ENCODE assay signal across 16 cellular contexts in genomic region chr12:104600790-104601739, GRCh38.
DNase-seq lines count a peak whose midpoint lies in the region; ATAC-seq, FAIRE-seq and TF ChIP-seq lines count a peak whose summit lies in the region.
"Had no signal": no experiment of that assay in that cellular context is flagged by ENCODE, and none has a peak within 500 bp of the region (broad histone marks: within the 10 kb centered on the region; RNA-seq: fewer than 3 reads in every experiment).

No MANE protein-coding gene starts in this region.

- peaks cover 25% of the 10 kb centered on the region for H3F3A ChIP-seq in Loucy (ENCODE audit: low read depth)

- DNase-seq in CD4-positive, alpha-beta T cell: no peak
- DNase-seq in GM12891 (ENCODE audit: insufficient read length, low spot score) (no peak), AML-193 (lab: John Stamatoyannopoulos, UW) (no peak)
- DNase-seq in activated CD8-positive, alpha-beta memory T cell treated with anti-CD3 and anti-CD28 coated beads, Interleukin-2, amount 50 U/mL, for 48 hours: no peak
- DNase-seq: activated CD4-positive, alpha-beta T cell treated with anti-CD3 and anti-CD28 coated beads, Interleukin-2, amount 50 U/mL, for 4 hours; activated naive CD8-positive, alpha-beta T cell treated with anti-CD3 and anti-CD28 coated beads, Interleukin-2, amount 10 ng/mL, durations not matched to agents 7 days and 5 days; HFFc6; NCI-H1048; NCI-H446; retina; stimulated activated CD4-positive, alpha-beta T cell treated with anti-CD3 and anti-CD28 coated beads, Interleukin-4, amount 100 ng/mL, for 24 hours had no signal

- H3K27me3 Mint-ChIP-seq in CD4-positive, alpha-beta T cell: no peaks in the 10 kb centered on the region
- H3K27me3 Mint-ChIP-seq in dendritic cell treated with granulocyte-macrophage colony-stimulating factor and Interleukin-4, amounts not matched to agents 40 ng/mL and 50 ng/mL, for 4 days: no peaks in the 10 kb centered on the region
- H3K27me3 Mint-ChIP-seq: activated naive CD8-positive, alpha-beta T cell treated with anti-CD3 and anti-CD28 coated beads, Interleukin-2, amount 10 ng/mL, durations not matched to agents 7 days and 5 days had no signal

- peak overlapping the region; percentile 28 for H3K4me2 ChIP-seq in Loucy (ENCODE audit: low read depth, low read length, poor library complexity, severe bottlenecking)

- H3K27ac Mint-ChIP-seq in CD4-positive, alpha-beta T cell: peak overlapping the region; percentile 25
- peak overlapping the region; percentile 64 for H3K27ac Mint-ChIP-seq in dendritic cell treated with granulocyte-macrophage colony-stimulating factor and Interleukin-4, amounts not matched to agents 40 ng/mL and 50 ng/mL, for 4 days
- H3K27ac Mint-ChIP-seq: HFFc6 had no signal

- H3K9me3 Mint-ChIP-seq in CD4-positive, alpha-beta T cell: no peaks in the 10 kb centered on the region
- H3K9me3 Mint-ChIP-seq in dendritic cell treated with granulocyte-macrophage colony-stimulating factor and Interleukin-4, amounts not matched to agents 40 ng/mL and 50 ng/mL, for 4 days: no peaks in the 10 kb centered on the region
- H3K9me3 Mint-ChIP-seq: activated naive CD8-positive, alpha-beta T cell treated with anti-CD3 and anti-CD28 coated beads, Interleukin-2, amount 10 ng/mL, durations not matched to agents 7 days and 5 days; HFFc6 had no signal

- H3K36me3 ChIP-seq in Loucy (ENCODE audit: insufficient read depth, low read length) (peaks cover 57% of the 10 kb centered on the region), neutrophil (peaks cover 14% of the 10 kb centered on the region)

- CTCF ChIA-PET in CD4-positive, alpha-beta T cell (lab: Charles Lee): no interaction called here

- H3K9ac ChIP-seq in Loucy (ENCODE audit: low read depth, low read length, poor library complexity, severe bottlenecking): peak overlapping the region; percentile 23

- peaks cover 97% of the 10 kb centered on the region for H3K4me1 ChIP-seq in Loucy (ENCODE audit: insufficient read depth, low read length, poor library complexity, severe bottlenecking)
- peaks cover 43 to 64% of the 10 kb centered on the region in 2 experiments for H3K4me1 ChIP-seq in neutrophil (ENCODE audit: control insufficient read depth in 1 of 2, insufficient read depth in 1 of 2, low read depth in 1 of 2, low read length in 1 of 2)

- no peak for ATAC-seq in CD4-positive, alpha-beta T cell (ENCODE audit: poor library complexity)
- ATAC-seq: Panc1 had no signal

- no peaks in the 10 kb centered on the region for H3K27me3 ChIP-seq in CD4-positive, alpha-beta T cell (ENCODE audit: control insufficient read depth, insufficient read depth, low read length)
- no peaks in the 10 kb centered on the region for H3K27me3 ChIP-seq in Loucy (ENCODE audit: insufficient read depth, low read length, poor library complexity, severe bottlenecking)
- no peaks in the 10 kb centered on the region for H3K27me3 ChIP-seq in neutrophil

- H4K20me1 ChIP-seq in Loucy (ENCODE audit: insufficient read depth, low read length, poor library complexity, severe bottlenecking): peaks cover 95% of the 10 kb centered on the region

- no peak overlapping the region for H3K4me3 Mint-ChIP-seq in CD4-positive, alpha-beta T cell
- no peak overlapping the region for H3K4me3 Mint-ChIP-seq in dendritic cell treated with granulocyte-macrophage colony-stimulating factor and Interleukin-4, amounts not matched to agents 40 ng/mL and 50 ng/mL, for 4 days
- H3K4me3 Mint-ChIP-seq: activated naive CD8-positive, alpha-beta T cell treated with anti-CD3 and anti-CD28 coated beads, Interleukin-2, amount 10 ng/mL, durations not matched to agents 7 days and 5 days; HFFc6 had no signal

- no peak overlapping the region for H3K27ac ChIP-seq in CD4-positive, alpha-beta T cell (ENCODE audit: low read depth, low read length)
- peak overlapping the region; percentile 50 for H3K27ac ChIP-seq in neutrophil
- H3K27ac ChIP-seq: coronary artery had no signal

- FAIRE-seq in GM12891 (lab: Jason Lieb, UNC): no peak

- no peak overlapping the region for H3K4me3 ChIP-seq in Loucy (ENCODE audit: low read length, poor library complexity, severe bottlenecking)
- no peak overlapping the region for H3K4me3 ChIP-seq in neutrophil (ENCODE audit: low read depth in 1 of 2, low read length in 1 of 2)
- H3K4me3 ChIP-seq: coronary artery had no signal

- no peak for TF ChIP-seq POLR2A in GM12891 (IDR thresholded peaks at IDR 0.05; ENCODE audit: low read depth, low read length)

- no peaks in the 10 kb centered on the region for H3K9me2 ChIP-seq in Loucy (replicated peaks; ENCODE audit: low read depth, low read length)

- H3K9me3 ChIP-seq in CD4-positive, alpha-beta T cell (ENCODE audit: control insufficient read depth, low read length): no peaks in the 10 kb centered on the region
- H3K9me3 ChIP-seq in Loucy (ENCODE audit: insufficient read depth, low read depth, low read length) (no peaks in the 10 kb centered on the region), neutrophil (no peaks in the 10 kb centered on the region)

- TF ChIP-seq CTCF in CD4-positive, alpha-beta T cell (IDR thresholded peaks at IDR 0.05): no peak
- TF ChIP-seq CTCF in Loucy (conservative IDR thresholded peaks at IDR 0.05; ENCODE audit: low read length): no peak
- no peak for TF ChIP-seq CTCF in neutrophil (IDR thresholded peaks at IDR 0.05)

- H2AFZ ChIP-seq in Loucy (ENCODE audit: low read length): no peak overlapping the region

- peaks cover 61% of the 10 kb centered on the region for H3K4me1 Mint-ChIP-seq in CD4-positive, alpha-beta T cell (ENCODE audit: low read depth)
- H3K4me1 Mint-ChIP-seq in dendritic cell treated with granulocyte-macrophage colony-stimulating factor and Interleukin-4, amounts not matched to agents 40 ng/mL and 50 ng/mL, for 4 days (ENCODE audit: low read depth): peaks cover 91% of the 10 kb centered on the region

- intact Hi-C loops in CD4-positive, alpha-beta T cell (cut with DNase I, micrococcal nuclease): no loop called here
- intact Hi-C loops in dendritic cell treated with granulocyte-macrophage colony-stimulating factor and Interleukin-4, amounts not matched to agents 40 ng/mL and 50 ng/mL, for 4 days (cut with micrococcal nuclease): loop anchor here (5.0 kb wide), 1 partner anchor 41 kb away; no protein-coding TSS in a partner anchor

- H3K36me3 Mint-ChIP-seq in CD4-positive, alpha-beta T cell (ENCODE audit: low read depth): peaks cover 25% of the 10 kb centered on the region
- peaks cover 49% of the 10 kb centered on the region for H3K36me3 Mint-ChIP-seq in dendritic cell treated with granulocyte-macrophage colony-stimulating factor and Interleukin-4, amounts not matched to agents 40 ng/mL and 50 ng/mL, for 4 days (ENCODE audit: low read depth)

- peaks cover 100% of the 10 kb centered on the region for H3K79me2 ChIP-seq in Loucy (ENCODE audit: insufficient read depth, low read length)

- POLR2A ChIA-PET in CD4-positive, alpha-beta T cell (lab: Charles Lee): no interaction called here

TF ChIP-seq in GM12891, 5 proteins besides CTCF, POLR2A, EP300 and RAD21:
- TF ChIP-seq POU2F2 (IDR thresholded peaks at IDR 0.05; ENCODE audit: low read depth, low read length) (no peak), TAF1 (IDR thresholded peaks at IDR 0.05; ENCODE audit: low read depth, low read length) (no peak), SPI1 (IDR thresholded peaks at IDR 0.05; ENCODE audit: low read depth, low read length) (no peak), POLR2AphosphoS5 (IDR thresholded peaks at IDR 0.05; ENCODE audit: low read depth, low read length) (no peak), PAX5 (IDR thresholded peaks at IDR 0.05; ENCODE audit: insufficient read depth, low read length, severe bottlenecking) (no peak)
